In genomic region chr19:19488875-19489690, GRCh38 we compare ENCODE assay signal across 8 cellular contexts. TPM values are rescaled to one million over a fixed set of nuclear protein-coding genes. Genes with fewer than 3 reads are reported as not detected.
A peak's percentile ranks its signal among the peaks of the same experiment; 100 is the strongest.
DNase-seq lines count a peak whose midpoint lies in the region; TF ChIP-seq lines count a peak whose summit lies in the region.

No MANE protein-coding gene starts in this region.

- peaks cover 53% of the 10 kb centered on the region for H3K4me1 ChIP-seq in testis

- DNase-seq in Ammon's horn (ENCODE audit: low spot score) (peak; percentile 81), HS-5 (ENCODE audit: low read depth) (peak; percentile 98), SK-N-MC (ENCODE audit: low read depth, low spot score) (peak; percentile 70), glomerular endothelial cell (ENCODE audit: extremely low read depth, low read depth, low spot score) (peak; percentile 74), osteocyte (ENCODE audit: extremely low spot score, unreplicated experiment) (peak; percentile 90), testis (peak; percentile 77)
- peak; percentile 79 for DNase-seq in activated naive CD4-positive, alpha-beta T cell treated with anti-CD3 and anti-CD28 coated beads, Interleukin-2, amount 50 U/mL, for 16 hours

- no peaks in the 10 kb centered on the region for H3K27me3 Mint-ChIP-seq in osteocyte (ENCODE audit: unreplicated experiment)

- H3K27ac ChIP-seq in SK-N-MC: peak overlapping the region; percentile 96
- peak overlapping the region; percentile 65 to 75 for H3K27ac ChIP-seq in testis

- H3K9me3 ChIP-seq in SK-N-MC (ENCODE audit: low read depth, low read length): no peaks in the 10 kb centered on the region
- H3K9me3 ChIP-seq in testis: no peaks in the 10 kb centered on the region

- TF ChIP-seq CTCF in osteocyte (IDR thresholded peaks at IDR 0.05) (no peak), testis (IDR thresholded peaks at IDR 0.05) (no peak)

- TF ChIP-seq POLR2A in GM19193 (IDR thresholded peaks at IDR 0.05; ENCODE audit: extremely low read depth, insufficient read depth, insufficient read length) (peak; percentile 57), testis (IDR thresholded peaks at IDR 0.05) (no peak)

- peak overlapping the region; percentile 97 for H3K27ac Mint-ChIP-seq in osteocyte (ENCODE audit: unreplicated experiment)

- H3K9ac ChIP-seq in SK-N-MC (ENCODE audit: insufficient read length): peak overlapping the region; percentile 69

- no peaks in the 10 kb centered on the region for H3K27me3 ChIP-seq in testis

- intact Hi-C loops in testis (cut with DNase I; ENCODE audit: low total_unique reads): loop anchor here (5.0 kb wide), 1 partner anchor 122 kb away; no protein-coding TSS in a partner anchor

- peaks cover 3% of the 10 kb centered on the region for H3K36me3 Mint-ChIP-seq in osteocyte (ENCODE audit: unreplicated experiment)

- WGBS in testis, 2 donors: 38 to 54% methylated on average over 14 of the region's 14 CpGs

- H3K4me3 Mint-ChIP-seq in osteocyte (ENCODE audit: unreplicated experiment): peak overlapping the region; percentile 31

- H3K9me3 Mint-ChIP-seq in osteocyte (ENCODE audit: unreplicated experiment): no peaks in the 10 kb centered on the region

- peaks cover 45% of the 10 kb centered on the region for H3K4me1 Mint-ChIP-seq in osteocyte (ENCODE audit: unreplicated experiment)

- H3K4me3 ChIP-seq in SK-N-MC (peak overlapping the region; percentile 67), testis (no peak overlapping the region)

- H3K36me3 ChIP-seq in SK-N-MC (ENCODE audit: insufficient read depth, low read length) (peaks cover 26% of the 10 kb centered on the region; the same call in 1 of the 2 replicates), testis (ENCODE audit: low read depth, missing control alignments) (no peaks in the 10 kb centered on the region)

RNA-seq across cellular contexts. Expression of gene TSSK6, which starts 26.3 kb away (rescaled TPM):
- total RNA-seq in glomerular endothelial cell (0.92 and 1.7 TPM in 2 replicates), osteocyte (1.7 and 2.0 TPM in 2 replicates), testis (100 to 1,000 TPM; 117 to 722 TPM)
- polyA plus RNA-seq in testis (ENCODE audit: insufficient read depth, low read depth, low replicate concordance): 125 TPM

RNA-seq across cellular contexts. Expression of gene NDUFA13, which starts 26.9 kb away (rescaled TPM):
- total RNA-seq in glomerular endothelial cell (60.2 and 111 TPM in 2 replicates), osteocyte (372 and 376 TPM in 2 replicates), testis (100 to 1,000 TPM; 210 to 283 TPM)
- 260 TPM for polyA plus RNA-seq in testis (ENCODE audit: insufficient read depth, low read depth, low replicate concordance)

RNA-seq across cellular contexts. Expression of gene YJEFN3, which starts 39.6 kb away (rescaled TPM):
- total RNA-seq in glomerular endothelial cell (0.53 TPM in 1 of 2 replicates, not detected in the other), osteocyte (6.1 and 6.3 TPM in 2 replicates), testis (10 to 100 TPM; 29.3 to 49.1 TPM)
- polyA plus RNA-seq in testis (ENCODE audit: insufficient read depth, low read depth, low replicate concordance): 24.2 TPM

RNA-seq across cellular contexts. Expression of gene CILP2, which starts 49.0 kb away (rescaled TPM):
- total RNA-seq in glomerular endothelial cell: not detected in 2 replicates
- 0.63 and 1.1 TPM in 2 replicates for total RNA-seq in osteocyte
- total RNA-seq in testis: 1 to 10 TPM; 5.6 to 9.5 TPM
- polyA plus RNA-seq in testis (ENCODE audit: insufficient read depth, low read depth, low replicate concordance): 10.0 TPM

Comparison
In these comparisons a context has a peak if more than half of its experiments do, and no peak if none do; other contexts are left out.
1. RNA of gene TSSK6, which starts 26.3 kb away (total RNA-seq): 117 to 722 TPM in testis; 1.7 to 2.0 TPM in osteocyte and 0.92 to 1.7 TPM in glomerular endothelial cell; every median in the first group is over 10 times any median in the second.
2. Peak in every context shown above with its lines, with median percentiles within 50 percentile points of each other: DNase-seq.